ENCODE assay signal across 26 cellular contexts in the genomic region with DNA sequence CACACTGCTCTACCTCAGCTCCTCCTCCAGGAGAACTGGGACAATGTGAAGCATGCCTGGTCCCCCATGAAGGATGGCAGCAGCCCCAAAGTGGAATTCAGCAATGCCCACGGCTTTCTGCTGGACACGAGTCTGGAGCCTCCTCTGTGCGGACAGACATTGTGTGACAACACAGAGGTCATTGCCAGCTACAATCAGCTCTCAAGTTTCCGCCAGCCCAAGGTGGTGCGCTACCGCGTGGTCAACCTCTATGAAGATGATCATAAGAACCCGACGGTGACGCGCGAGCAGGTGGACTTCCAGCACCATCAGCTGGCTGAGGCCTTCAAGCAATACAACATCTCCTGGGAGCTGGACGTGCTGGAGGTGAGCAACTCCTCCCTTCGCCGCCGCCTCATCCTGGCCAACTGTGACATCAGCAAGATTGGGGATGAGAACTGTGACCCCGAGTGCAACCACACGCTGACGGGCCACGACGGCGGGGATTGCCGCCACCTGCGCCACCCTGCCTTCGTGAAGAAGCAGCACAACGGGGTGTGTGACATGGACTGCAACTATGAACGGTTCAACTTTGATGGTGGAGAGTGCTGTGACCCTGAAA. TPM values are rescaled to one million over a fixed set of nuclear protein-coding genes. Genes with fewer than 3 reads are reported as not detected.
"Had no signal": no experiment of that assay in that cellular context is flagged by ENCODE, and none has a peak within 500 bp of the region (broad histone marks: within the 10 kb centered on the region; RNA-seq: fewer than 3 reads in every experiment).

No MANE protein-coding gene starts in this region.

- H3K4me3 ChIP-seq: hepatocyte, left ventricle myocardium inferior, lung, mucosa of descending colon, right atrium auricular region, right lobe of liver, skin epidermis, tibial nerve, upper lobe of left lung, vagina had no signal

- H3K27ac ChIP-seq: hepatocyte, left ventricle myocardium inferior, neutrophil, right atrium auricular region, right lobe of liver, skin epidermis, tibial nerve, upper lobe of left lung, vagina had no signal

- H3K27me3 ChIP-seq: hepatocyte, neutrophil, right atrium auricular region, right lobe of liver, tibial nerve, upper lobe of left lung, vagina had no signal

- H3K79me2 ChIP-seq: hepatocyte had no signal

- H3K4me2 ChIP-seq: hepatocyte had no signal

- H3K27ac Mint-ChIP-seq: memory B cell; naive thymus-derived CD8-positive, alpha-beta T cell; nephron; progenitor cell of endocrine pancreas; stimulated activated memory B cell treated with anti-CD40 and anti-IgM and Interleukin-4, amounts not matched to agents 10 μg/mL and 1 μg/mL and 100 μg/mL, for 72 hours; stimulated activated naive CD8-positive, alpha-beta T cell treated with anti-CD3 and anti-CD28 coated beads, Interleukin-15, amount 100 ng/mL, for 72 hours had no signal

- H3K36me3 Mint-ChIP-seq: memory B cell; naive thymus-derived CD8-positive, alpha-beta T cell; stimulated activated memory B cell treated with anti-CD40 and anti-IgM and Interleukin-4, amounts not matched to agents 10 μg/mL and 1 μg/mL and 100 μg/mL, for 72 hours had no signal

- H3K27me3 Mint-ChIP-seq: stimulated activated memory B cell treated with anti-CD40 and anti-IgM and Interleukin-4, amounts not matched to agents 10 μg/mL and 1 μg/mL and 100 μg/mL, for 72 hours; stimulated activated naive CD8-positive, alpha-beta T cell treated with anti-CD3 and anti-CD28 coated beads, Interleukin-15, amount 100 ng/mL, for 72 hours had no signal

- ATAC-seq: mucosa of descending colon; naive thymus-derived CD8-positive, alpha-beta T cell; right lobe of liver; stimulated activated memory B cell treated with anti-CD40 and anti-IgM and Interleukin-4, amounts not matched to agents 10 μg/mL and 1 μg/mL and 100 μg/mL, for 72 hours; stimulated activated naive CD8-positive, alpha-beta T cell treated with anti-CD3 and anti-CD28 coated beads, Interleukin-15, amount 100 ng/mL, for 72 hours had no signal

- H3K9me3 ChIP-seq: left ventricle myocardium inferior, mucosa of descending colon, neutrophil, right atrium auricular region, right lobe of liver, tibial nerve, upper lobe of left lung, vagina had no signal

- H3K36me3 ChIP-seq: left ventricle myocardium inferior, neutrophil, right atrium auricular region, right lobe of liver, upper lobe of left lung, vagina had no signal

- H2AFZ ChIP-seq: hepatocyte had no signal

- H3K4me1 Mint-ChIP-seq: memory B cell; naive thymus-derived CD8-positive, alpha-beta T cell; nephron; stimulated activated memory B cell treated with anti-CD40 and anti-IgM and Interleukin-4, amounts not matched to agents 10 μg/mL and 1 μg/mL and 100 μg/mL, for 72 hours; stimulated activated naive CD8-positive, alpha-beta T cell treated with anti-CD3 and anti-CD28 coated beads, Interleukin-15, amount 100 ng/mL, for 72 hours had no signal

- H3K4me1 ChIP-seq: left ventricle myocardium inferior, right atrium auricular region, right lobe of liver, tibial nerve, upper lobe of left lung, vagina had no signal

- DNase-seq: islet precursor cell; left ventricle myocardium inferior; midbrain; naive thymus-derived CD8-positive, alpha-beta T cell; occipital lobe; right lobe of liver; stimulated activated CD4-positive, alpha-beta T cell treated with anti-CD3 and anti-CD28 coated beads, Interleukin-2, amount 100 ng/mL, for 48 hours; stimulated activated CD4-positive, alpha-beta T cell treated with anti-CD3 and anti-CD28 coated beads, Interleukin-4, amount 100 ng/mL, for 4 hours; stimulated activated CD8-positive, alpha-beta memory T cell treated with anti-CD3 and anti-CD28 coated beads, Interleukin-4, amount 100 ng/mL, for 48 hours; stimulated activated naive CD4-positive, alpha-beta T cell treated with Interleukin-2 at 50 U/mL for 16 hours; stimulated activated naive CD8-positive, alpha-beta T cell treated with anti-CD3 and anti-CD28 coated beads, Interleukin-15, amount 100 ng/mL, for 72 hours; substantia nigra had no signal

- H3K4me3 Mint-ChIP-seq: memory B cell; naive thymus-derived CD8-positive, alpha-beta T cell; nephron; neural crest cell; stimulated activated memory B cell treated with anti-CD40 and anti-IgM and Interleukin-4, amounts not matched to agents 10 μg/mL and 1 μg/mL and 100 μg/mL, for 72 hours; stimulated activated naive CD8-positive, alpha-beta T cell treated with anti-CD3 and anti-CD28 coated beads, Interleukin-15, amount 100 ng/mL, for 72 hours had no signal

- H3K9me3 Mint-ChIP-seq: memory B cell; nephron; neural crest cell; stimulated activated memory B cell treated with anti-CD40 and anti-IgM and Interleukin-4, amounts not matched to agents 10 μg/mL and 1 μg/mL and 100 μg/mL, for 72 hours had no signal

RNA-seq across cellular contexts. Expression of a gene that starts 34.1 kb away (rescaled TPM):
- total RNA-seq: naive thymus-derived CD8-positive, alpha-beta T cell had no signal
